ENCODE assay signal across 18 cellular contexts in the genomic region with DNA sequence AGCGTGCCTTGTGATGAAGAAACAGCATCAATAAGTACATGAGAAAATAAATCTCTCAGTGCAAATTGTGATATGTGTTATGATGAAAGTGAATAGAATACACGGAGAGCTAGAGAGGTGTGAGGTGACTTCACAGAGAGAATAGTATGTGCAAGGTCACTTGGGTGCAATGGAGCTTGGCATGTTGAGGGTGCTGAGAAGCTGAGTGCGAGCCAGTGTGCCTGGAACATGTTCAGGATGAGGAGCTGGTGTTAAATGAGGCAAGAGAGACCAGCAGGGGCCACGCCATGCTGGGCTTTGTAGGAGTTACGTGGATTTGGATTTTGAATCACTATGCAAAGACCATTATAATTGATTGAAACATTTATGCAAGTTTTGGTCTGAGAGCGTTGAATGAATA. TPM values are rescaled to one million over a fixed set of nuclear protein-coding genes. Genes with fewer than 3 reads are reported as not detected.
DNase-seq lines count a peak whose midpoint lies in the region; ATAC-seq and TF ChIP-seq lines count a peak whose summit lies in the region.
"Had no signal": no experiment of that assay in that cellular context is flagged by ENCODE, and none has a peak within 500 bp of the region (broad histone marks: within the 10 kb centered on the region; RNA-seq: fewer than 3 reads in every experiment).

No MANE protein-coding gene starts in this region.

- no peak for TF ChIP-seq POLR2A in thyroid gland (IDR thresholded peaks at IDR 0.05)

- H3K36me3 ChIP-seq in right atrium auricular region: no peaks in the 10 kb centered on the region
- no peaks in the 10 kb centered on the region for H3K36me3 ChIP-seq in heart right ventricle
- no peaks in the 10 kb centered on the region for H3K36me3 ChIP-seq in thyroid gland
- H3K36me3 ChIP-seq: BLaER1 treated with 17β-estradiol and CSF1 and Interleukin-3, amounts not matched to agents 10 nM and 100 nM had no signal

- H3K4me1 ChIP-seq in right atrium auricular region: no peaks in the 10 kb centered on the region
- peaks cover 0 to 11% (median 0%) of the 10 kb centered on the region in 9 donors for H3K4me1 ChIP-seq in heart right ventricle
- H3K4me1 ChIP-seq in thyroid gland: peaks cover 0 to 6% of the 10 kb centered on the region in 2 donors

- TF ChIP-seq CTCF in right atrium auricular region (IDR thresholded peaks at IDR 0.05): no peak
- no peak for TF ChIP-seq CTCF in heart right ventricle (IDR thresholded peaks at IDR 0.05)
- TF ChIP-seq CTCF in thyroid gland (IDR thresholded peaks at IDR 0.05): no peak

- no peak overlapping the region for H3K27ac ChIP-seq in right atrium auricular region
- no peak overlapping the region for H3K27ac ChIP-seq in heart right ventricle
- no peak overlapping the region for H3K27ac ChIP-seq in thyroid gland
- H3K27ac ChIP-seq: BLaER1 treated with 17β-estradiol and CSF1 and Interleukin-3, amounts not matched to agents 10 nM and 100 nM; HL-60 had no signal

- peak; percentile 44 for DNase-seq in Right ventricle myocardium superior
- DNase-seq in right atrium auricular region (ENCODE audit: low spot score): no peak
- DNase-seq in NCI-H69 (lab: John Stamatoyannopoulos, UW): peak; percentile 90
- no peak for DNase-seq in heart right ventricle
- peak; percentile 73 to 74 for DNase-seq in thyroid gland
- DNase-seq: Calu3; CD8-positive, alpha-beta T cell; DMS53; DND-41; EL; GOT3; H9; IMR-90 had no signal

- ATAC-seq in Right ventricle myocardium superior (ENCODE audit: poor library complexity) (peak; percentile 84), heart right ventricle (peak in 7 of 8 donors; percentile 34 to 85 (median 74)), HG02885 (IDR thresholded peaks at IDR 0.05; ENCODE audit: poor library complexity, unreplicated experiment) (no peak), HG03457 (IDR thresholded peaks at IDR 0.05; ENCODE audit: unreplicated experiment) (no peak)
- ATAC-seq: CD8-positive, alpha-beta T cell; GM12878 had no signal

- no peaks in the 10 kb centered on the region for H3K27me3 ChIP-seq in right atrium auricular region
- H3K27me3 ChIP-seq in heart right ventricle: no peaks in the 10 kb centered on the region
- no peaks in the 10 kb centered on the region for H3K27me3 ChIP-seq in thyroid gland
- H3K27me3 ChIP-seq: BLaER1 treated with 17β-estradiol and CSF1 and Interleukin-3, amounts not matched to agents 10 nM and 100 nM had no signal

- 68 to 72% methylated on average over 6 of the region's 6 CpGs for WGBS in heart right ventricle, 2 donors
- 70% methylated on average over 6 of the region's 6 CpGs for WGBS in thyroid gland, 2 donors

- intact Hi-C loops in Right ventricle myocardium superior (cut with DNase I): no loop called here
- intact Hi-C loops in heart right ventricle (cut with DNase I): no loop called here
- intact Hi-C loops in thyroid gland (cut with DNase I): no loop called here

- H3K9me3 ChIP-seq in right atrium auricular region: no peaks in the 10 kb centered on the region
- no peaks in the 10 kb centered on the region for H3K9me3 ChIP-seq in heart right ventricle
- no peaks in the 10 kb centered on the region for H3K9me3 ChIP-seq in thyroid gland
- H3K9me3 ChIP-seq: BLaER1 treated with 17β-estradiol and CSF1 and Interleukin-3, amounts not matched to agents 10 nM and 100 nM had no signal

- H3K4me3 ChIP-seq in right atrium auricular region (no peak overlapping the region), heart right ventricle (no peak overlapping the region), thyroid gland (replicated peaks in 1 of 3) (no peak overlapping the region)
- H3K4me3 ChIP-seq: BLaER1 treated with 17β-estradiol and CSF1 and Interleukin-3, amounts not matched to agents 10 nM and 100 nM; GM12878 had no signal

RNA-seq across cellular contexts. Expression of gene RPS23, which starts 12.8 kb away (rescaled TPM):
- total RNA-seq in Right ventricle myocardium superior (1,193 TPM), right atrium auricular region (1,000 to 10,000 TPM; 1,337 to 2,849 TPM), heart right ventricle (1,000 to 10,000 TPM in 9 of 10 donors, 100 to 1,000 TPM in 1; 992 to 1,282 (median 1,119) TPM), thyroid gland (1,000 to 10,000 TPM; 1,596 to 2,915 (median 2,211) TPM)
- polyA plus RNA-seq in heart right ventricle: 1,000 to 10,000 TPM in 1 of 2 donors, 100 to 1,000 TPM in 1; 927 to 3,427 TPM

Comparison
In these comparisons a context has a peak if more than half of its experiments do, and no peak if none do; other contexts are left out.
1. DNase-seq: peak in Right ventricle myocardium superior (single experiment), NCI-H69 (single experiment) and thyroid gland (2 of 2); none in right atrium auricular region (single experiment) and heart right ventricle (0 of 2).
2. ATAC-seq: peak in Right ventricle myocardium superior (single experiment) and heart right ventricle (7 of 8); none in HG02885 (single experiment) and HG03457 (single experiment).